8 cellular contexts compared by ENCODE assay signal in genomic region chr6:33632603-33633039, GRCh38. TPM values are rescaled to one million over a fixed set of nuclear protein-coding genes. Genes with fewer than 3 reads are reported as not detected.
A peak's percentile ranks its signal among the peaks of the same experiment; 100 is the strongest.
DNase-seq lines count a peak whose midpoint lies in the region; ATAC-seq, FAIRE-seq and TF ChIP-seq lines count a peak whose summit lies in the region.

No MANE protein-coding gene starts in this region.

- H3K27ac ChIP-seq in RWPE1 (peak overlapping the region; percentile 88), hepatocyte (peak overlapping the region; percentile 91), smooth muscle cell (ENCODE audit: low read depth) (no peak overlapping the region)

- H3K27me3 Mint-ChIP-seq in activated naive CD8-positive, alpha-beta T cell treated with anti-CD3 and anti-CD28 coated beads for 36 hours = no peaks in the 10 kb centered on the region

- H3K4me2 ChIP-seq in hepatocyte = peak overlapping the region; percentile 88
- no peak overlapping the region for H3K4me2 ChIP-seq in smooth muscle cell

- POLR2A ChIA-PET in RWPE1 (lab: Yijun Ruan, JAX; ENCODE audit: low non-redundant PET) = no interaction called here

- H4K20me1 ChIP-seq in hepatocyte (ENCODE audit: insufficient read depth, poor library complexity, severe bottlenecking) (peaks cover 2% of the 10 kb centered on the region), smooth muscle cell (ENCODE audit: low read depth) (peaks cover 18% of the 10 kb centered on the region)

- H3F3A ChIP-seq in smooth muscle cell (ENCODE audit: low read depth) = no peaks in the 10 kb centered on the region

- no peaks in the 10 kb centered on the region for H3K36me3 ChIP-seq in hepatocyte (replicated peaks; ENCODE audit: insufficient read depth, low read depth)
- no peaks in the 10 kb centered on the region for H3K36me3 ChIP-seq in smooth muscle cell (ENCODE audit: low read depth)

- no peaks in the 10 kb centered on the region for H3K9me3 Mint-ChIP-seq in activated naive CD8-positive, alpha-beta T cell treated with anti-CD3 and anti-CD28 coated beads for 36 hours

- peak; percentile 62 for FAIRE-seq in GM19239 (lab: Jason Lieb, UNC)

- CTCF ChIA-PET in RWPE1 (lab: Yijun Ruan, JAX) = interaction anchor here (0.6 to 2.2 kb wide), 6 partner anchors 11 to 46 kb away, joined by 3 to 17 read pairs (median 4); partner anchors contain the start of gene ITPR3

- peak overlapping the region; percentile 75 for H3K4me3 Mint-ChIP-seq in activated naive CD8-positive, alpha-beta T cell treated with anti-CD3 and anti-CD28 coated beads for 36 hours

- H2AFZ ChIP-seq in hepatocyte = no peak overlapping the region
- no peak overlapping the region for H2AFZ ChIP-seq in smooth muscle cell (ENCODE audit: low read depth)

- H3K9me3 ChIP-seq in hepatocyte (ENCODE audit: low read depth) (no peaks in the 10 kb centered on the region), smooth muscle cell (replicated peaks; ENCODE audit: low read depth) (no peaks in the 10 kb centered on the region)

- no peak overlapping the region for H3K9ac ChIP-seq in smooth muscle cell (ENCODE audit: low read depth)

- H3K9me2 ChIP-seq in hepatocyte (replicated peaks; ENCODE audit: insufficient read depth) = no peaks in the 10 kb centered on the region

- H3K4me3 ChIP-seq in hepatocyte = no peak overlapping the region
- H3K4me3 ChIP-seq in smooth muscle cell = no peak overlapping the region

- peaks cover 50% of the 10 kb centered on the region for H3K4me1 ChIP-seq in hepatocyte (ENCODE audit: insufficient read depth)
- peaks cover 18% of the 10 kb centered on the region for H3K4me1 ChIP-seq in smooth muscle cell (ENCODE audit: low read depth)

- H3K36me3 Mint-ChIP-seq in activated naive CD8-positive, alpha-beta T cell treated with anti-CD3 and anti-CD28 coated beads for 36 hours = peaks cover 14% of the 10 kb centered on the region

- no peak overlapping the region for H3K27ac Mint-ChIP-seq in activated naive CD8-positive, alpha-beta T cell treated with anti-CD3 and anti-CD28 coated beads for 36 hours

- DNase-seq in AG09319 (ENCODE audit: extremely low read depth, low read depth) (no peak), GM19239 (ENCODE audit: insufficient read length, low spot score) (peak; percentile 70), RWPE1 (ENCODE audit: low spot score) (no peak), hepatocyte (ENCODE audit: low spot score) (peak; percentile 64), smooth muscle cell (lab: John Stamatoyannopoulos, UW; ENCODE audit: unreplicated experiment) (no peak)
- peak; percentile 60 for DNase-seq in activated naive CD8-positive, alpha-beta T cell treated with anti-CD3 and anti-CD28 coated beads for 36 hours

- peaks cover 31% of the 10 kb centered on the region for H3K79me2 ChIP-seq in hepatocyte
- H3K79me2 ChIP-seq in smooth muscle cell (ENCODE audit: low read depth) = no peaks in the 10 kb centered on the region

- ATAC-seq in HG02884 (IDR thresholded peaks at IDR 0.05; ENCODE audit: unreplicated experiment) (no peak), HG02588 (IDR thresholded peaks at IDR 0.05; ENCODE audit: unreplicated experiment) (no peak)

- H3K4me1 Mint-ChIP-seq in activated naive CD8-positive, alpha-beta T cell treated with anti-CD3 and anti-CD28 coated beads for 36 hours = peaks cover 30% of the 10 kb centered on the region

- WGBS in hepatocyte (ENCODE audit: low lambda C conversion rate, missing lambda C conversion rate) = 32% methylated on average over 6 of the region's 6 CpGs
- WGBS in smooth muscle cell (ENCODE audit: low lambda C conversion rate) = 24% methylated on average over 6 of the region's 6 CpGs

- H3K27me3 ChIP-seq in hepatocyte (peaks cover 7% of the 10 kb centered on the region), smooth muscle cell (ENCODE audit: low read depth) (peaks cover 15% of the 10 kb centered on the region)

- TF ChIP-seq CTCF in AG09319 (IDR thresholded peaks at IDR 0.05; ENCODE audit: low read depth, low read length) (peak; percentile 67), RWPE1 (conservative IDR thresholded peaks at IDR 0.05; ENCODE audit: low read depth) (no peak; the same call in 1 of the 2 replicates), hepatocyte (IDR thresholded peaks at IDR 0.05; ENCODE audit: poor library complexity) (peak; percentile 50), smooth muscle cell (IDR thresholded peaks at IDR 0.05; ENCODE audit: borderline replicate concordance, insufficient read depth, poor library complexity, severe bottlenecking) (peak; percentile 69)

RNA-seq across cellular contexts. Expression of gene ITPR3, which starts 11.5 kb away (rescaled TPM):
- 10 to 100 TPM; 35.5 to 36.6 TPM for total RNA-seq in activated naive CD8-positive, alpha-beta T cell treated with anti-CD3 and anti-CD28 coated beads for 36 hours
- 27.3 and 39.6 TPM in 2 replicates for total RNA-seq in hepatocyte
- 14.8 and 16.5 TPM in 2 replicates for polyA plus RNA-seq in hepatocyte
- total RNA-seq in smooth muscle cell = 4.7 and 7.4 TPM in 2 replicates
- 2.0 and 5.7 TPM in 2 replicates for polyA plus RNA-seq in smooth muscle cell

RNA-seq across cellular contexts. Expression of gene BAK1, which starts 52.5 kb away (rescaled TPM):
- 10 to 100 TPM; 32.0 to 34.3 TPM for total RNA-seq in activated naive CD8-positive, alpha-beta T cell treated with anti-CD3 and anti-CD28 coated beads for 36 hours
- total RNA-seq in hepatocyte (18.6 and 24.0 TPM in 2 replicates), smooth muscle cell (23.6 and 23.8 TPM in 2 replicates)
- polyA plus RNA-seq in hepatocyte (23.6 and 33.1 TPM in 2 replicates), smooth muscle cell (43.7 and 50.4 TPM in 2 replicates)

Comparison
In these comparisons a context has a peak if more than half of its experiments do, and no peak if none do; other contexts are left out.
1. DNase-seq: peak in GM19239 (single experiment), activated naive CD8-positive, alpha-beta T cell treated with anti-CD3 and anti-CD28 coated beads for 36 hours (single experiment) and hepatocyte (single experiment); none in AG09319 (single experiment), RWPE1 (single experiment) and smooth muscle cell (single experiment).